ENCODE assay signal across 25 cellular contexts in the genomic region with DNA sequence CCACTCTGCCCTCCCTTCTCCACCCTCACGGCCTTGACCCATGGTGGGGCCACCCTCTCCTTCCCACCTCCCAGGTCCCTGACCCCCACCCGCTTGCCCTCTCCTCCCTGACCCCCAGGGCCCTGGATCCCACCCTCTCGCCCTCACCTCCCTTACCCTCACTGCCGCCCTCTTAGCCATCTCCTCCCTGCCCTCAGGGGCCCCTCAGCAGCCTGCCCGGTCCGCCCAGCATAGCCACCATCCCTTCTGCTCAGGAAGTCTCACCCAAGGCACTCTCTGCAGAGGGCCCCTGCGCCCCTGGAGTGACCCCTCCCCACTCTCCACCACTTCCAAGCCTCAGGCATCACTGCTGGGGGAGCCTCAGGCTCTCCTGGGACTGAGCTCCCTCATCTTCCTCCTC.
DNase-seq lines count a peak whose midpoint lies in the region; ATAC-seq and TF ChIP-seq lines count a peak whose summit lies in the region.
"Had no signal": no experiment of that assay in that cellular context is flagged by ENCODE, and none has a peak within 500 bp of the region (broad histone marks: within the 10 kb centered on the region; RNA-seq: fewer than 3 reads in every experiment).

No MANE protein-coding gene starts in this region.

- peak; percentile 2 for DNase-seq in activated CD4-positive, alpha-beta T cell treated with anti-CD3 and anti-CD28 coated beads for 1 hour
- DNase-seq in activated CD4-positive, alpha-beta T cell treated with anti-CD3 and anti-CD28 coated beads for 48 hours: no peak
- DNase-seq in stimulated activated CD4-positive, alpha-beta T cell treated with anti-CD3 and anti-CD28 coated beads, Interleukin-4, amount 100 ng/mL, for 24 hours: peak; percentile 2
- DNase-seq in stimulated activated CD4-positive, alpha-beta T cell treated with anti-CD3 and anti-CD28 coated beads, Interleukin-2, amount 100 ng/mL, for 48 hours: no peak
- DNase-seq in neuronal stem cell (ENCODE audit: low spot score): no peak
- DNase-seq in upper lobe of right lung: peak; percentile 35
- DNase-seq: 8988T; activated CD4-positive, alpha-beta T cell treated with anti-CD3 and anti-CD28 coated beads for 4 hours; activated naive CD4-positive, alpha-beta T cell treated with anti-CD3 and anti-CD28 coated beads, Interleukin-2, amount 50 U/mL, for 16 hours; amygdala; brain microvascular endothelial cell; DMS79; HFFc6; immature natural killer cell; mesendoderm; NCI-H1436 treated with DMSO at 0.1 percent for 48 hours; NCI-H345; SHP77; stimulated activated CD4-positive, alpha-beta T cell treated with anti-CD3 and anti-CD28 coated beads, Interleukin-15, amount 100 ng/mL, for 24 hours; stimulated activated naive CD4-positive, alpha-beta T cell; uterus had no signal

- H3K79me1 ChIP-seq in neuronal stem cell (ENCODE audit: low read depth, low read length): no peaks in the 10 kb centered on the region

- no peak overlapping the region for H2BK120ac ChIP-seq in neuronal stem cell (ENCODE audit: low read depth, low read length)

- peak overlapping the region; percentile 89 for H2BK15ac ChIP-seq in neuronal stem cell (ENCODE audit: low read length)

- no peak overlapping the region for H3K4me2 ChIP-seq in neuronal stem cell (ENCODE audit: insufficient read depth, low read length, poor library complexity, severe bottlenecking)
- H3K4me2 ChIP-seq: PC-9 had no signal

- no peak overlapping the region for H4K91ac ChIP-seq in neuronal stem cell (ENCODE audit: low read depth, low read length, poor library complexity)

- intact Hi-C loops in upper lobe of right lung (cut with DNase I): no loop called here

- ATAC-seq in upper lobe of right lung (no peak), GM18517 (IDR thresholded peaks at IDR 0.05; ENCODE audit: unreplicated experiment) (no peak), GM21447 (IDR thresholded peaks at IDR 0.05; ENCODE audit: unreplicated experiment) (no peak)

- no peak overlapping the region for H3K18ac ChIP-seq in neuronal stem cell (ENCODE audit: low read length)

- H3K4ac ChIP-seq in neuronal stem cell (ENCODE audit: low read length): no peak overlapping the region

- peak overlapping the region; percentile 24 for H2BK5ac ChIP-seq in neuronal stem cell (ENCODE audit: low read length)

- no peak overlapping the region for H3K14ac ChIP-seq in neuronal stem cell (ENCODE audit: low read length)

- H3K4me3 ChIP-seq in neuronal stem cell (ENCODE audit: low read length in 2 of 2): no peak overlapping the region
- no peak overlapping the region for H3K4me3 ChIP-seq in upper lobe of right lung
- H3K4me3 ChIP-seq: PC-9, uterus had no signal

- H4K8ac ChIP-seq in neuronal stem cell (ENCODE audit: low read depth, low read length): no peak overlapping the region

- H3K27ac ChIP-seq in neuronal stem cell (replicated peaks; ENCODE audit: low read length) (no peak overlapping the region), upper lobe of right lung (no peak overlapping the region)
- H3K27ac ChIP-seq: brain microvascular endothelial cell, neutrophil, PC-9, uterus had no signal

- H2BK12ac ChIP-seq in neuronal stem cell (ENCODE audit: low read length): no peak overlapping the region

- H3K23ac ChIP-seq in neuronal stem cell (ENCODE audit: low read depth, low read length, poor library complexity): no peak overlapping the region

- no peak overlapping the region for H2AFZ ChIP-seq in neuronal stem cell (ENCODE audit: low read length)
- H2AFZ ChIP-seq: PC-9 had no signal

- H3K4me1 ChIP-seq in neuronal stem cell (ENCODE audit: control insufficient read depth in 2 of 2, insufficient read depth in 1 of 2, low read depth in 1 of 2, low read length in 2 of 2) (no peaks in the 10 kb centered on the region), upper lobe of right lung (no peaks in the 10 kb centered on the region)
- H3K4me1 ChIP-seq: uterus had no signal

- no peak for TF ChIP-seq CTCF in upper lobe of right lung (IDR thresholded peaks at IDR 0.05)

- peak overlapping the region; percentile 46 for H2AK5ac ChIP-seq in neuronal stem cell (ENCODE audit: low read depth, low read length)

- H3K36me3 ChIP-seq in neuronal stem cell (replicated peaks in 1 of 2; ENCODE audit: control insufficient read depth in 2 of 2, insufficient read depth in 2 of 2, low read length in 2 of 2) (no peaks in the 10 kb centered on the region), upper lobe of right lung (no peaks in the 10 kb centered on the region)
- H3K36me3 ChIP-seq: brain microvascular endothelial cell, neutrophil, uterus had no signal

- no peak overlapping the region for H3K9ac ChIP-seq in neuronal stem cell (ENCODE audit: low read depth, low read length, poor library complexity)

- H3K9me3 ChIP-seq in neuronal stem cell (replicated peaks in 1 of 2; ENCODE audit: control insufficient read depth in 2 of 2, insufficient read depth in 1 of 2, low read depth in 1 of 2, low read length in 2 of 2) (no peaks in the 10 kb centered on the region), upper lobe of right lung (no peaks in the 10 kb centered on the region)
- H3K9me3 ChIP-seq: neutrophil, uterus had no signal

- no CpG with 5 or more reads among the region's 7 CpGs for WGBS in neuronal stem cell (ENCODE audit: extremely low coverage in 2 of 2, insufficient read length in 2 of 2, insufficient replicate concordance in 1 of 2), 2 donors

- H3K27me3 ChIP-seq in neuronal stem cell (ENCODE audit: control insufficient read depth in 3 of 3, insufficient read depth in 3 of 3, low read depth in 1 of 3, low read length in 3 of 3) (no peaks in the 10 kb centered on the region), upper lobe of right lung (peaks cover 14% of the 10 kb centered on the region)
- H3K27me3 ChIP-seq: brain microvascular endothelial cell, neutrophil, uterus had no signal

Comparison
In these comparisons a context has a peak if more than half of its experiments do, and no peak if none do; other contexts are left out.
1. DNase-seq: peak in activated CD4-positive, alpha-beta T cell treated with anti-CD3 and anti-CD28 coated beads for 1 hour (single experiment), stimulated activated CD4-positive, alpha-beta T cell treated with anti-CD3 and anti-CD28 coated beads, Interleukin-4, amount 100 ng/mL, for 24 hours (single experiment) and upper lobe of right lung (single experiment); none in activated CD4-positive, alpha-beta T cell treated with anti-CD3 and anti-CD28 coated beads for 48 hours (single experiment), stimulated activated CD4-positive, alpha-beta T cell treated with anti-CD3 and anti-CD28 coated beads, Interleukin-2, amount 100 ng/mL, for 48 hours (0 of 2) and neuronal stem cell (single experiment).